ENCODE assay signal across 12 cellular contexts in genomic region chr21:45367402-45368351, GRCh38. TPM values are rescaled to one million over a fixed set of nuclear protein-coding genes. Genes with fewer than 3 reads are reported as not detected.
A peak's percentile ranks its signal among the peaks of the same experiment; 100 is the strongest.
DNase-seq lines count a peak whose midpoint lies in the region; ATAC-seq and TF ChIP-seq lines count a peak whose summit lies in the region.
"Had no signal": no experiment of that assay in that cellular context is flagged by ENCODE, and none has a peak within 500 bp of the region (broad histone marks: within the 10 kb centered on the region; RNA-seq: fewer than 3 reads in every experiment).

No MANE protein-coding gene starts in this region.

- H3K9me2 ChIP-seq in HCT116 (ENCODE audit: insufficient read depth): no peaks in the 10 kb centered on the region

- TF ChIP-seq POLR2A in HCT116 (IDR thresholded peaks at IDR 0.05; ENCODE audit: borderline replicate concordance, extremely low read depth, insufficient read depth, insufficient read length) (no peak), adrenal gland (IDR thresholded peaks at IDR 0.05) (no peak), spleen (IDR thresholded peaks at IDR 0.05) (no peak)

- WGBS in adrenal gland, 4 donors: 64 to 76% (median 73%) methylated on average over 23 to 25 of the region's 25 CpGs
- 74 to 80% (median 77%) methylated on average over 22 to 25 of the region's 25 CpGs for WGBS in spleen, 5 donors

- H3K9me3 ChIP-seq in HCT116 (ENCODE audit: control insufficient read depth in 1 of 2, insufficient read depth in 1 of 2, low read depth in 1 of 2, low read length in 2 of 2): no peaks in the 10 kb centered on the region
- no peaks in the 10 kb centered on the region for H3K9me3 ChIP-seq in adrenal gland (replicated peaks in 1 of 3)
- H3K9me3 ChIP-seq in iPS-15b (ENCODE audit: control insufficient read depth, insufficient read depth, low read length): no peaks in the 10 kb centered on the region
- no peaks in the 10 kb centered on the region for H3K9me3 ChIP-seq in spleen
- no peaks in the 10 kb centered on the region for H3K9me3 ChIP-seq in CD8-positive, alpha-beta memory T cell (ENCODE audit: low read length)

- no peaks in the 10 kb centered on the region for H3K9me3 Mint-ChIP-seq in CD8-positive, alpha-beta memory T cell

- BruUV-seq in HCT116 (replicated peaks; lab: Mats Ljungman, UMichigan): no TSS peak

- peaks cover 10 to 29% (median 18%) of the 10 kb centered on the region in 3 donors for H3K4me1 Mint-ChIP-seq in CD8-positive, alpha-beta memory T cell

- intact Hi-C loops in HCT116 (cut with micrococcal nuclease) (no loop called here), adrenal gland (cut with DNase I) (no loop called here), spleen (cut with DNase I; ENCODE audit: low total_unique reads) (no loop called here)

- no peak overlapping the region for H3K4me3 Mint-ChIP-seq in CD8-positive, alpha-beta memory T cell

- H3K27me3 Mint-ChIP-seq in CD8-positive, alpha-beta memory T cell: peaks cover 8 to 34% of the 10 kb centered on the region in 2 donors

- no peaks in the 10 kb centered on the region for H3K79me2 ChIP-seq in HCT116 (ENCODE audit: insufficient read depth, low read length)

- H4K20me1 ChIP-seq in HCT116 (ENCODE audit: insufficient read depth): no peaks in the 10 kb centered on the region

- H3K4me1 ChIP-seq in HCT116 (ENCODE audit: control insufficient read depth in 1 of 2, insufficient read depth in 2 of 2, low read length in 2 of 2) (peaks cover 44 to 54% of the 10 kb centered on the region in 2 experiments), adrenal gland (replicated peaks in 1 of 2) (peaks cover 28% of the 10 kb centered on the region in 2 donors), iPS-15b (ENCODE audit: control insufficient read depth, insufficient read depth, low read length) (peaks cover 2% of the 10 kb centered on the region), spleen (peaks cover 0 to 43% (median 24%) of the 10 kb centered on the region in 6 donors)
- H3K4me1 ChIP-seq in CD8-positive, alpha-beta memory T cell (ENCODE audit: insufficient read depth, low read length): peaks cover 7% of the 10 kb centered on the region

- TF ChIP-seq CTCF in HCT116 (IDR thresholded peaks at IDR 0.05 in 2 of 3, conservative IDR thresholded peaks at IDR 0.05 in 1 of 3; ENCODE audit: borderline replicate concordance in 1 of 3, insufficient read depth in 1 of 3, low read depth in 2 of 3, low read length in 2 of 3) (no peak), adrenal gland (IDR thresholded peaks at IDR 0.05) (no peak), spleen (IDR thresholded peaks at IDR 0.05 in 8 of 11, conservative IDR thresholded peaks at IDR 0.05 in 3 of 11) (no peak)

- peak overlapping the region; percentile 19; the same call in 1 of the 2 replicates for H3K27ac ChIP-seq in HCT116 (ENCODE audit: low read depth, low read length)
- peak overlapping the region in 3 of 5 donors; percentile 38 to 76 (median 75) for H3K27ac ChIP-seq in adrenal gland
- peak overlapping the region in 6 of 8 donors; percentile 29 to 87 (median 64) for H3K27ac ChIP-seq in spleen
- H3K27ac ChIP-seq in CD8-positive, alpha-beta memory T cell (ENCODE audit: low read depth, low read length): no peak overlapping the region

- H3K36me3 Mint-ChIP-seq in CD8-positive, alpha-beta memory T cell: no peaks in the 10 kb centered on the region

- no peak overlapping the region for H3K27ac Mint-ChIP-seq in CD8-positive, alpha-beta memory T cell

- H3K36me3 ChIP-seq in HCT116 (ENCODE audit: control insufficient read depth in 1 of 2, insufficient read depth in 2 of 2, low read length in 2 of 2) (no peaks in the 10 kb centered on the region), adrenal gland (replicated peaks in 1 of 2) (no peaks in the 10 kb centered on the region), iPS-15b (ENCODE audit: control insufficient read depth, insufficient read depth, low read length) (no peaks in the 10 kb centered on the region), spleen (no peaks in the 10 kb centered on the region)
- no peaks in the 10 kb centered on the region for H3K36me3 ChIP-seq in CD8-positive, alpha-beta memory T cell (ENCODE audit: insufficient read depth, low read length)

- H3K9ac ChIP-seq in HCT116 (ENCODE audit: low read length): peak overlapping the region; percentile 73
- H3K9ac ChIP-seq in iPS-15b (ENCODE audit: low read depth, low read length): peak overlapping the region; percentile 37

- H3K4me3 ChIP-seq in HCT116 (replicated peaks in 1 of 2; ENCODE audit: low read depth in 1 of 2, low read length in 2 of 2) (no peak overlapping the region), adrenal gland (no peak overlapping the region), iPS-15b (ENCODE audit: low read depth, low read length) (no peak overlapping the region), spleen (no peak overlapping the region)
- no peak overlapping the region for H3K4me3 ChIP-seq in CD8-positive, alpha-beta memory T cell (ENCODE audit: low read length)

- POLR2A ChIA-PET in HCT116 (lab: Charles Lee): no interaction called here
- POLR2A ChIA-PET in CD8-positive, alpha-beta memory T cell (lab: Charles Lee): no interaction called here

- CTCF ChIA-PET in HCT116 (lab: Charles Lee): no interaction called here
- CTCF ChIA-PET in CD8-positive, alpha-beta memory T cell (lab: Charles Lee): no interaction called here

- H3K27me3 ChIP-seq in HCT116 (ENCODE audit: insufficient read depth, low read length): no peaks in the 10 kb centered on the region
- no peaks in the 10 kb centered on the region for H3K27me3 ChIP-seq in adrenal gland
- H3K27me3 ChIP-seq in iPS-15b (ENCODE audit: control insufficient read depth, insufficient read depth, low read length): no peaks in the 10 kb centered on the region
- H3K27me3 ChIP-seq in spleen (replicated peaks in 1 of 7): peaks cover 0 to 6% (median 0%) of the 10 kb centered on the region in 7 donors
- H3K27me3 ChIP-seq in CD8-positive, alpha-beta memory T cell (ENCODE audit: insufficient read depth, low read length, poor library complexity, severe bottlenecking): no peaks in the 10 kb centered on the region

- no peak for TF ChIP-seq RAD21 in HCT116 (IDR thresholded peaks at IDR 0.05; ENCODE audit: low read depth)

- H2AFZ ChIP-seq in HCT116 (ENCODE audit: low read depth, low read length, poor library complexity, severe bottlenecking): no peak overlapping the region

- ATAC-seq in HCT116: no peak
- no peak for ATAC-seq in GM21390 (IDR thresholded peaks at IDR 0.05; ENCODE audit: unreplicated experiment)
- ATAC-seq in GM21447 (IDR thresholded peaks at IDR 0.05; ENCODE audit: unreplicated experiment): no peak

- DNase-seq in HCT116 (ENCODE audit: low read depth, low spot score): no peak
- peak in 3 of 7 donors; percentile 36 to 51 (median 38) for DNase-seq in adrenal gland
- DNase-seq in spleen: no peak
- DNase-seq in CD8-positive, alpha-beta memory T cell: no peak
- no peak for DNase-seq in AML-193 (lab: John Stamatoyannopoulos, UW)
- DNase-seq: activated CD4-positive, alpha-beta T cell treated with anti-CD3 and anti-CD28 coated beads for 4 hours; midbrain; NCI-H2029 treated with DMSO at 0.1 percent for 48 hours; T-helper 1 cell had no signal

- RAD21 ChIA-PET in HCT116 (lab: Charles Lee; ENCODE audit: low non-redundant PET in 1 of 2, low total read pairs in 2 of 2, uncharacterized antibody in 2 of 2, unreplicated experiment in 2 of 2): no interaction called here

- peak overlapping the region; percentile 83 for H3K4me2 ChIP-seq in HCT116 (ENCODE audit: low read length)

TF ChIP-seq in HCT116, 20 proteins besides CTCF, POLR2A, EP300 and RAD21 (continues in another document):
- TF ChIP-seq ZFX (IDR thresholded peaks at IDR 0.05) (no peak), SRF (IDR thresholded peaks at IDR 0.05; ENCODE audit: low read depth) (no peak), FOSL1 (IDR thresholded peaks at IDR 0.05; ENCODE audit: low read depth) (no peak), EZH2phosphoT487 (IDR thresholded peaks at IDR 0.05; ENCODE audit: borderline replicate concordance) (no peak), CBX3 (IDR thresholded peaks at IDR 0.05; ENCODE audit: low read depth) (no peak), ZNF274 (IDR thresholded peaks at IDR 0.05; ENCODE audit: low read depth, low read length) (no peak), POLR2AphosphoS5 (IDR thresholded peaks at IDR 0.05; ENCODE audit: low read depth, low read length) (no peak), EZH2 (IDR thresholded peaks at IDR 0.05) (no peak), ZBTB33 (IDR thresholded peaks at IDR 0.05; ENCODE audit: extremely low read depth, insufficient replicate concordance, low read length) (no peak), CEBPB (IDR thresholded peaks at IDR 0.05; ENCODE audit: low read depth) (no peak), SIN3A (IDR thresholded peaks at IDR 0.05; ENCODE audit: low read depth) (no peak), TCF7L2 (IDR thresholded peaks at IDR 0.05; ENCODE audit: borderline replicate concordance, extremely low read depth, insufficient read depth, insufficient read length) (no peak), SP1 (IDR thresholded peaks at IDR 0.05; ENCODE audit: low read depth) (no peak), ATF3 (IDR thresholded peaks at IDR 0.05) (no peak)

RNA-seq across cellular contexts. Expression of gene COL18A1, which starts 37.3 kb away (rescaled TPM):
- total RNA-seq in HCT116 (2021; ENCODE audit: unreplicated experiment) (59.5 TPM), adrenal gland (100 to 1,000 TPM in 7 of 8 donors, 10 to 100 TPM in 1; 92.9 to 244 (median 141) TPM), spleen (100 to 1,000 TPM in 3 of 7 donors, 10 to 100 TPM in 4; 71.8 to 208 (median 99.6) TPM)
- polyA plus RNA-seq in HCT116 (2012): 57.0 and 60.3 TPM in 2 replicates
- polyA plus RNA-seq in adrenal gland (100 to 1,000 TPM in 2 of 3 donors, 10 to 100 TPM in 1; 10.9 to 201 (median 163) TPM), spleen (10 to 100 TPM; 35.0 to 66.9 (median 60.0) TPM)
- total RNA-seq in CD8-positive, alpha-beta memory T cell: 1 to 10 TPM; 1.9 to 2.2 TPM
- 4.7 TPM for polyA plus RNA-seq in CD8-positive, alpha-beta memory T cell

Comparison
In these comparisons a context has a peak if more than half of its experiments do, and no peak if none do; other contexts are left out.
1. RNA of gene COL18A1, which starts 37.3 kb away (total RNA-seq): 92.9 to 244 TPM in adrenal gland, 71.8 to 208 TPM in spleen and 59.5 TPM in HCT116 (single experiment); 1.9 to 2.2 TPM in CD8-positive, alpha-beta memory T cell; every median in the first group is over 10 times any median in the second.